In the genomic region with DNA sequence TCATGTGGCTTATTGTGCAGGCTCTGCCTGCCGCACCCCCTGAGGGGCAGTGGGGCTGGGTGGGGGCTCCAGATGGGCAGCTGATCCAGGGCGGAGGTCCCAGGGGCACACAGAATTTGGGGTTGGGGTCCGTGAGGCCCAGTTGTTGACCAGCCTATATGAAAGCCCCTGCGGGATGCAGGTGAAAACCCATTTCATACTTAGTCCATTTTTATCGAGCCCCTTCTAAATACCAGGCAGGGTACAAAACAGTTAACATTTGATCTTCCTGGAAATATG, we compare ENCODE assay signal across 29 cellular contexts. TPM values are rescaled to one million over a fixed set of nuclear protein-coding genes. Genes with fewer than 3 reads are reported as not detected.
"Had no signal": no experiment of that assay in that cellular context is flagged by ENCODE, and none has a peak within 500 bp of the region (broad histone marks: within the 10 kb centered on the region; RNA-seq: fewer than 3 reads in every experiment).

No MANE protein-coding gene starts in this region.

- H3K79me2 ChIP-seq: hepatocyte had no signal

- H3K4me3 ChIP-seq: esophagus muscularis mucosa, gastroesophageal sphincter, heart left ventricle, hepatocyte, left lung, neural progenitor cell, pancreas, right lobe of liver, smooth muscle cell, stomach, thyroid gland had no signal

- DNase-seq: cerebellar nuclear complex; effector CD8-positive, alpha-beta T cell; foreskin keratinocyte; left cardiac atrium; left lung; mesenchymal stem cell; midbrain; naive thymus-derived CD4-positive, alpha-beta T cell; nucleus accumbens; pancreas; stimulated activated CD4-positive, alpha-beta T cell treated with anti-CD3 and anti-CD28 coated beads, Interleukin-12 subunit alpha, Interleukin-12 subunit beta, amount 100 ng/mL, for 4 hours; stimulated activated CD4-positive, alpha-beta T cell treated with anti-CD3 and anti-CD28 coated beads, Interleukin-1b, Interleukin-23, amount 100 ng/mL, for 48 hours; stimulated activated CD4-positive, alpha-beta T cell treated with anti-CD3 and anti-CD28 coated beads, Interleukin-4, amount 100 ng/mL, for 1 hour; stimulated activated CD8-positive, alpha-beta memory T cell treated with anti-CD3 and anti-CD28 coated beads, Interleukin-4, amount 100 ng/mL, for 48 hours; stimulated activated naive CD4-positive, alpha-beta T cell treated with Interleukin-2 at 50 U/mL for 16 hours; stomach; thyroid gland; trophoblast cell had no signal

- H3K4me2 ChIP-seq: hepatocyte, neural progenitor cell, smooth muscle cell had no signal

- ATAC-seq: foreskin keratinocyte; gastroesophageal sphincter; heart left ventricle; left cardiac atrium; left lung; naive thymus-derived CD4-positive, alpha-beta T cell; pancreas; right lobe of liver had no signal

- H3K9me3 ChIP-seq: esophagus muscularis mucosa, gastroesophageal sphincter, left lung, pancreas, right lobe of liver, stomach, thyroid gland had no signal

- H2AFZ ChIP-seq: hepatocyte, neural progenitor cell had no signal

- H3K27me3 ChIP-seq: esophagus muscularis mucosa, foreskin keratinocyte, heart left ventricle, hepatocyte, left lung, neural progenitor cell, pancreas, right lobe of liver, thyroid gland had no signal

- H3K36me3 ChIP-seq: esophagus muscularis mucosa, gastroesophageal sphincter, heart left ventricle, left lung, neural progenitor cell, pancreas, right lobe of liver, stomach, thyroid gland had no signal

- H3K4me1 ChIP-seq: foreskin keratinocyte, neural progenitor cell, pancreas, right lobe of liver, stomach, thyroid gland had no signal

- H3K9ac ChIP-seq: neural progenitor cell had no signal

- H3K27ac ChIP-seq: esophagus muscularis mucosa, foreskin keratinocyte, gastroesophageal sphincter, heart left ventricle, hepatocyte, left lung, neural progenitor cell, pancreas, right lobe of liver, stomach, thyroid gland had no signal

RNA-seq across cellular contexts. Expression of a gene that starts 30.6 kb away (rescaled TPM):
- total RNA-seq: endothelial cell of umbilical vein, epithelial cell of proximal tubule, foreskin keratinocyte, progenitor cell of endocrine pancreas had no signal
- polyA plus RNA-seq: fibroblast of lung; naive thymus-derived CD4-positive, alpha-beta T cell had no signal
